28 cellular contexts compared by ENCODE assay signal in the genomic region with DNA sequence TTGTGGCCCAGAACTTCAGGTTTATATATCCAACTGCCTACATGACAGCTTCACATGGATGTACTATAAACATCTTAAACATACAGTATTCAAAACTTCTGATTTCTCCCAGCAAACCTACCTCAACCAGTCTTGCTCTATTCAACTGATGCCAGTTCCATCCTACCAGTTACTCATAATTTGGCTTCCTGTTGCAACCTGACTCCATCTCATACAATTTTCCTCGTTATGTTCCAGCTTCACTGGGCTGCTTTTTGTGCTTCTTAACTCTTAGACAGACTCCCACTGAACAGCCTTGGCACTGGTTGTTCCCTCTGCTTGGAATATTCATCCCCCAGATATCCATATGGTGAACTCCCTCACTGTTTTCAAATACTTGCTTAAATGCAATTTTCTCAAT.
DNase-seq lines count a peak whose midpoint lies in the region; ATAC-seq, FAIRE-seq and TF ChIP-seq lines count a peak whose summit lies in the region.
"Had no signal": no experiment of that assay in that cellular context is flagged by ENCODE, and none has a peak within 500 bp of the region (broad histone marks: within the 10 kb centered on the region; RNA-seq: fewer than 3 reads in every experiment).

No MANE protein-coding gene starts in this region.

- H3K36me3 ChIP-seq in pancreas: no peaks in the 10 kb centered on the region
- H3K36me3 ChIP-seq: BLaER1, lower lobe of right lung, transverse colon had no signal

- H3K4me3 ChIP-seq in astrocyte of the cerebellum (ENCODE audit: low read depth, low read length): no peak overlapping the region
- H3K4me3 ChIP-seq in fibroblast of the aortic adventitia (ENCODE audit: low read depth, low read length): no peak overlapping the region
- no peak overlapping the region for H3K4me3 ChIP-seq in pancreas
- H3K4me3 ChIP-seq: BLaER1, dorsolateral prefrontal cortex, lower lobe of right lung, smooth muscle cell, transverse colon had no signal

- FAIRE-seq in pancreas (lab: Jason Lieb, UNC): no peak
- FAIRE-seq: G401.6, GM19239, H1 had no signal

- in situ Hi-C loops in astrocyte of the cerebellum (cut with HindIII; ENCODE audit: low sequenced_read_pairs): no loop called here
- in situ Hi-C loops in ACHN (cut with HindIII; ENCODE audit: low pct_ligation_motif_present, low pct_unique_long_range_greater_than_20kb, low sequenced_read_pairs): no loop called here

- peaks cover 0 to 13% (median 11%) of the 10 kb centered on the region in 3 donors for H3K4me1 ChIP-seq in pancreas
- H3K4me1 ChIP-seq: BLaER1, lower lobe of right lung, transverse colon had no signal

- no peaks in the 10 kb centered on the region for H3K9me3 ChIP-seq in pancreas
- H3K9me3 ChIP-seq: BLaER1, lower lobe of right lung, transverse colon had no signal

- TF ChIP-seq CTCF in astrocyte of the cerebellum (IDR thresholded peaks at IDR 0.05; ENCODE audit: low read depth, low read length, missing control alignments): no peak
- TF ChIP-seq CTCF in fibroblast of the aortic adventitia (IDR thresholded peaks at IDR 0.05; ENCODE audit: insufficient read depth, low read length): no peak
- TF ChIP-seq CTCF in pancreas (IDR thresholded peaks at IDR 0.05): no peak

- no peaks in the 10 kb centered on the region for H3K27me3 ChIP-seq in pancreas
- H3K27me3 ChIP-seq: BLaER1, dorsolateral prefrontal cortex, transverse colon had no signal

- H3K27ac ChIP-seq in pancreas: peak overlapping the region in 2 of 4 donors; percentile 82 to 96
- H3K27ac ChIP-seq: BLaER1, dorsolateral prefrontal cortex, lower lobe of right lung, transverse colon had no signal

- ATAC-seq in HG02623 (IDR thresholded peaks at IDR 0.05; ENCODE audit: unreplicated experiment) (no peak), pancreas (no peak)
- ATAC-seq: activated naive CD4-positive, alpha-beta T cell treated with anti-CD3 and anti-CD28 coated beads, Interleukin-2, amount 50 U/mL, for 72 hours; activated T-helper 17 cell treated with anti-CD3 and anti-CD28 coated beads, Interleukin-2, amount 50 U/mL, for 72 hours; lower lobe of right lung; natural killer cell treated with Interleukin-12 subunit alpha and Interleukin-12 subunit beta and Interleukin-15 and Interleukin-18, amount 100 ng/mL, for 72 hours; Panc1 had no signal

- DNase-seq in EH (ENCODE audit: low read depth): peak; percentile 29
- peak; percentile 23 for DNase-seq in NCI-H2196 (lab: John Stamatoyannopoulos, UW; ENCODE audit: unreplicated experiment)
- peak; percentile 45 for DNase-seq in astrocyte of the cerebellum (ENCODE audit: low read depth)
- peak; percentile 65 for DNase-seq in fibroblast of the aortic adventitia (ENCODE audit: low read depth)
- DNase-seq in ACHN: no peak
- DNase-seq in pancreas: no peak
- DNase-seq in NCI-H524 (lab: John Stamatoyannopoulos, UW): no peak
- DNase-seq: activated B cell treated with CpG ODN at 0.5 μM for 24 hours; activated CD4-positive, alpha-beta T cell treated with anti-CD3 and anti-CD28 coated beads, Interleukin-2, amount 50 U/mL, for 48 hours; head of caudate nucleus; lower lobe of right lung; NCI-H1417; NCI-H2081 treated with DMSO at 0.1 percent for 48 hours; NCI-H524 treated with DMSO at 0.1 percent for 48 hours; retina; stimulated activated CD4-positive, alpha-beta T cell treated with anti-CD3 and anti-CD28 coated beads, Interleukin-1b, Interleukin-23, amount 100 ng/mL, for 48 hours; transverse colon had no signal

- intact Hi-C loops in pancreas (cut with DNase I): no loop called here

- 71 to 81% methylated on average over 1 of the region's 1 CpG for WGBS in pancreas, 2 donors

Comparison
In these comparisons a context has a peak if more than half of its experiments do, and no peak if none do; other contexts are left out.
1. DNase-seq: peak in EH (single experiment), NCI-H2196 (single experiment), astrocyte of the cerebellum (single experiment) and fibroblast of the aortic adventitia (single experiment); none in ACHN (single experiment), pancreas (0 of 6) and NCI-H524 (0 of 2).